ENCODE assay signal across 9 cellular contexts in the genomic region with DNA sequence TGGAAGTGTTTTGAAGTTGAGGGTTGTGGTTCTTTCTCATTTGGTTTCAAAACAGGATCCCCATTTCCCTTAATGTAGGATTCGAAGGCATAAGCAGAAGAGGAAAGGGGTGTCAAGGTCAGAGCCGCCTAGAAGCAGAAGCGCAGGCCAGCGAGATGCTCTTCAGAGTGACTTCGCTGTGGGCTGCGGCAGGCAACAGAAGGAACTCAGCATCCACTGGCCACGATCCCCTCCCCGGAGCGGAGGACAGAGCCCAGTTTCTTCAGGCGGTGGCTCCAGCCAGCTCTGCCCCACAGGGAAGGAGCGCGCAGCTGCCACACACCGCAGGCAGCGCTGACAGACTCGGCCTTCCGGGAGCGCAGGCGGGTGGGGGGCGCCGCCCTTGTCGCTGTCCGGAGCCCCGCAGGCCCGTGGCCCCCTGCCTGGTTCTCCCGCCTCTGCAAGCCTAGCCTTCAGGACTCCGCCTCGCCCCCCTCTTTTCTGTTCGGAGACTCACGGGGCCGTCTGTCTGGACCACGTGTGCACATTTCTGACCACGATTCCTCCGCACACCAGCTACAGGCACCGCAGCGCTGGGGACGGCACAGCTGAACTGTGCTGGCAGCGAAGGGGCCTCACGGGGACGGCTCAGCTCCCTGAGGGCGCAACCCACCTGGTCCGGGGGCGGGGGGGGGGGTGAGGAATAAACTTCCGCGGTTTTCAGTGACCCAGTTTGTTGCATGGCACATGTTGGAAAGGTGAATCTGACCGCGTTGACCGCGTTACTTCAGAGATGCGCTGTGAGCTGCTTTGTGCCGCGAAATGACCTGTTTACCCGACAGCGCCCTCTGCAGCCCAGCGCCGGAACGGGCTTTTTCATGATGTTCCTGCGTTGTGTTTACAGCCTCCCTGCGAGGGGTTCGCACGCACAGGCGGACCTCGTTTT. TPM values are rescaled to one million over a fixed set of nuclear protein-coding genes. Genes with fewer than 3 reads are reported as not detected.
A peak's percentile ranks its signal among the peaks of the same experiment; 100 is the strongest.
DNase-seq lines count a peak whose midpoint lies in the region; ATAC-seq and TF ChIP-seq lines count a peak whose summit lies in the region.
"Had no signal": no experiment of that assay in that cellular context is flagged by ENCODE, and none has a peak within 500 bp of the region (broad histone marks: within the 10 kb centered on the region; RNA-seq: fewer than 3 reads in every experiment).

No MANE protein-coding gene starts in this region.

- CTCF ChIA-PET in activated naive CD4-positive, alpha-beta T cell treated with anti-CD3 and anti-CD28 coated beads, Interleukin-2, amount 10 ng/mL, durations not matched to agents 7 days and 5 days (lab: Charles Lee), result interaction anchor here (0.7 to 1.6 kb wide), 8 partner anchors 8 to 577 kb away, joined by 3 to 6 read pairs (median 4); no protein-coding TSS in a partner anchor

- ATAC-seq in GM19372 (IDR thresholded peaks at IDR 0.05; ENCODE audit: low read depth, unreplicated experiment), result peak; percentile 69
- peak; percentile 70 to 85 (median 74) for ATAC-seq in heart right ventricle
- peak; percentile 35 to 70 (median 48) for ATAC-seq in psoas muscle
- peak; percentile 89 for ATAC-seq in upper lobe of right lung

- no peaks in the 10 kb centered on the region for H3K9me3 Mint-ChIP-seq in activated naive CD4-positive, alpha-beta T cell treated with anti-CD3 and anti-CD28 coated beads, Interleukin-2, amount 10 ng/mL, durations not matched to agents 7 days and 5 days

- H3K4me3 Mint-ChIP-seq in activated naive CD4-positive, alpha-beta T cell treated with anti-CD3 and anti-CD28 coated beads, Interleukin-2, amount 10 ng/mL, durations not matched to agents 7 days and 5 days, result peak overlapping the region; percentile 63

- peaks cover 0 to 21% (median 16%) of the 10 kb centered on the region in 9 donors for H3K4me1 ChIP-seq in heart right ventricle
- H3K4me1 ChIP-seq in psoas muscle, result no peaks in the 10 kb centered on the region
- peaks cover 9% of the 10 kb centered on the region for H3K4me1 ChIP-seq in upper lobe of right lung

- peak overlapping the region; percentile 31 for H3K27ac Mint-ChIP-seq in activated naive CD4-positive, alpha-beta T cell treated with anti-CD3 and anti-CD28 coated beads, Interleukin-2, amount 10 ng/mL, durations not matched to agents 7 days and 5 days

- H3K27ac ChIP-seq in HL-60 (replicated peaks) (no peak overlapping the region), heart right ventricle (peak overlapping the region in 8 of 10 donors; percentile 3 to 78 (median 61)), psoas muscle (no peak overlapping the region), upper lobe of right lung (peak overlapping the region; percentile 72)

- peaks cover 51% of the 10 kb centered on the region for H3K27me3 Mint-ChIP-seq in activated naive CD4-positive, alpha-beta T cell treated with anti-CD3 and anti-CD28 coated beads, Interleukin-2, amount 10 ng/mL, durations not matched to agents 7 days and 5 days

- TF ChIP-seq CTCF in HL-60 (IDR thresholded peaks at IDR 0.05; ENCODE audit: insufficient read depth, low read length) (peak; percentile 74), heart right ventricle (IDR thresholded peaks at IDR 0.05) (peak; percentile 49 to 80 (median 72)), psoas muscle (IDR thresholded peaks at IDR 0.05) (peak; percentile 45), upper lobe of right lung (IDR thresholded peaks at IDR 0.05) (peak; percentile 73)

- 1% methylated on average over 62 of the region's 62 CpGs for WGBS in heart right ventricle, 2 donors
- 0 to 1% (median 1%) methylated on average over 54 to 62 of the region's 62 CpGs for WGBS in psoas muscle, 3 donors

- intact Hi-C loops in heart right ventricle (cut with DNase I), result loop anchor here in 3 of 10 donors (10.0 kb wide), 3 partner anchors 126 to 546 kb away; no protein-coding TSS in a partner anchor
- intact Hi-C loops in psoas muscle (cut with DNase I), result no loop called here
- intact Hi-C loops in upper lobe of right lung (cut with DNase I), result no loop called here

- H3K27me3 ChIP-seq in HL-60 (ENCODE audit: insufficient read depth, poor library complexity, severe bottlenecking), result peaks cover 22% of the 10 kb centered on the region
- peaks cover 0 to 52% (median 34%) of the 10 kb centered on the region in 7 donors for H3K27me3 ChIP-seq in heart right ventricle
- H3K27me3 ChIP-seq in psoas muscle (ENCODE audit: insufficient read depth in 3 of 3, low read length in 2 of 3), result peaks cover 5 to 53% (median 6%) of the 10 kb centered on the region in 3 donors
- H3K27me3 ChIP-seq in upper lobe of right lung, result peaks cover 5% of the 10 kb centered on the region

- peaks cover 30% of the 10 kb centered on the region for H3K4me1 Mint-ChIP-seq in activated naive CD4-positive, alpha-beta T cell treated with anti-CD3 and anti-CD28 coated beads, Interleukin-2, amount 10 ng/mL, durations not matched to agents 7 days and 5 days

- H3K36me3 ChIP-seq in heart right ventricle (no peaks in the 10 kb centered on the region), psoas muscle (ENCODE audit: insufficient read depth in 1 of 2, low read depth in 1 of 2) (no peaks in the 10 kb centered on the region), upper lobe of right lung (no peaks in the 10 kb centered on the region)

- H3K36me3 Mint-ChIP-seq in activated naive CD4-positive, alpha-beta T cell treated with anti-CD3 and anti-CD28 coated beads, Interleukin-2, amount 10 ng/mL, durations not matched to agents 7 days and 5 days, result no peaks in the 10 kb centered on the region

- DNase-seq in C1 segment of cervical spinal cord (lab: John Stamatoyannopoulos, UW) (peak in 12 of 14 donors; percentile 22 to 63 (median 39)), HL-60 (ENCODE audit: low read depth in 1 of 2, low spot score in 1 of 2) (peak; percentile 51 to 57), SHP77 treated with DMSO at 0.1 percent for 48 hours (lab: John Stamatoyannopoulos, UW) (peak; percentile 2), heart right ventricle (peak; percentile 52 to 67), psoas muscle (peak; percentile 50 to 68), upper lobe of right lung (peak; percentile 86)
- DNase-seq in activated naive CD4-positive, alpha-beta T cell treated with anti-CD3 and anti-CD28 coated beads, Interleukin-2, amount 10 ng/mL, durations not matched to agents 7 days and 5 days, result peak; percentile 89
- DNase-seq: IMR-90 had no signal

- H3K4me3 ChIP-seq in HL-60 (replicated peaks; ENCODE audit: insufficient read depth, low read length), result peak overlapping the region; percentile 28
- H3K4me3 ChIP-seq in heart right ventricle, result peak overlapping the region; percentile 14 to 58 (median 50)
- peak overlapping the region; percentile 59 for H3K4me3 ChIP-seq in psoas muscle
- peak overlapping the region; percentile 52 for H3K4me3 ChIP-seq in upper lobe of right lung

- H3K9me3 ChIP-seq in heart right ventricle (peaks cover 0 to 17% (median 0%) of the 10 kb centered on the region in 11 donors), psoas muscle (no peaks in the 10 kb centered on the region), upper lobe of right lung (no peaks in the 10 kb centered on the region)

RNA-seq across cellular contexts. Expression of gene TTLL2, which starts 26.1 kb away (rescaled TPM):
- total RNA-seq in heart right ventricle (not detected), psoas muscle (not detected), upper lobe of right lung (not detected)
- polyA plus RNA-seq in heart right ventricle (not detected), psoas muscle (not detected)
- total RNA-seq: IMR-90 had no signal
- polyA plus RNA-seq: IMR-90 had no signal

RNA-seq across cellular contexts. Expression of gene UNC93A, which starts 59.9 kb away (rescaled TPM):
- total RNA-seq in heart right ventricle (not detected), psoas muscle (not detected), upper lobe of right lung (not detected)
- polyA plus RNA-seq in heart right ventricle (not detected), psoas muscle (not detected)
- total RNA-seq: IMR-90 had no signal
- polyA plus RNA-seq: IMR-90 had no signal

Comparison
In these comparisons a context has a peak if more than half of its experiments do, and no peak if none do; other contexts are left out.
1. DNase-seq: peak in every context shown above with its lines; median percentile 89 in activated naive CD4-positive, alpha-beta T cell treated with anti-CD3 and anti-CD28 coated beads, Interleukin-2, amount 10 ng/mL, durations not matched to agents 7 days and 5 days; 86 in upper lobe of right lung; 60 in heart right ventricle; 59 in psoas muscle; 54 in HL-60; 39 in C1 segment of cervical spinal cord; 2 in SHP77 treated with DMSO at 0.1 percent for 48 hours.
2. H3K27ac ChIP-seq: peak in heart right ventricle (8 of 10) and upper lobe of right lung (single experiment); none in HL-60 (single experiment) and psoas muscle (single experiment).
3. Peak in every context shown above with its lines, with median percentiles within 50 percentile points of each other: ATAC-seq, H3K4me3 ChIP-seq and CTCF ChIP-seq.